8 cellular contexts compared by ENCODE assay signal in the genomic region with DNA sequence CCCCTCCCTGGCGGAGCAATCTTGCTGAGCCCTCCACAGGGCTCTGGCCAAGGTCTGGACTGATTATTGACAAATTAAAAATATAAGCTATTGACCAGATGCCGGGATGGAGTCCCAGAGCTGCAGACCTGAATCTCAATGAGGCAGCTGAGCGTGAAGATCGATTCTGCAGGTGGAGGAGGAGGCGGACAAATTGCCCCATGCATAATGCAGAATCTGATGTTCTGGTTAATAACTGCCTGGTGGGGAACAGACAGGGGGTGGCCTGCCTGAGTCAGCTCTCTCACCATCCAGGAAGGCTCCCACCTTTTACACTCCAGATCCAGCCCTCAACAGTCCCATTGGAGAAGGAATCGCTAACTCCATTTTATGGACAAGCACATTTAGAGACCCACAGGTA.
"Had no signal": no experiment of that assay in that cellular context is flagged by ENCODE, and none has a peak within 500 bp of the region (broad histone marks: within the 10 kb centered on the region; RNA-seq: fewer than 3 reads in every experiment).

No MANE protein-coding gene starts in this region.

- ATAC-seq: GM12878 had no signal

- DNase-seq: GDM1, GF-D8 had no signal

- FAIRE-seq: G401.6, GM12878, GM12891, GM12892, GM18507, GM19239 had no signal
